ENCODE assay signal across 10 cellular contexts in the genomic region with DNA sequence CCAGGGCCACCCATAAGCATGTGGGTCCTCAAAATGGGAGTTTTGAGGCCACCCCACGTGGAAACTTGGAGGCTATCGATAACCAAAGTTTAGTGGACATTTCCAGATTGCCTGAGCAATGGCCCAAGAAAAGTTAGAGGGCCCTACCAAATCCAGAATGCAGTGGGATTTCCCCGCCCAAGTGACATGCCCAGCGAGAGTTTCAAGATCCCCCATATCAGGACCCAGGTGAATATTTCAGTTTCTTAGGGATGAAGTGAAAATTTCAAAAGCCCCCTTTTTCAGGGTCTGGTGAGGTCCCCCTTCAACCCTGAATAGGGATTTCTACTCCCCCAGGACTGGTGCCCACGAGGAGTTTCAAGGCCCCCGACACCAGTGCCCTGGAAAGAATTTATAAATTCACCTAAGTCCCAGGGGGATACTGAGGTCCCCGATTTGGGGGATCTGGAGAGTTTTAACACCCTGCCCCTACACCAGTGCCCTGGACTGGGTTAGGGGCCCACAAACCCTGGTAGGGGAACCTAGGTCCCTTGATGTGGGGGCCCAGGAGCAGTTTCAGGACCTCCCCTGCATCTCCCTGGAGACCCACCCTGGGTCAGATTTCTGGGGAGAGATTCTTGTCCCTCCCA. TPM values are rescaled to one million over a fixed set of nuclear protein-coding genes. Genes with fewer than 3 reads are reported as not detected.
DNase-seq lines count a peak whose midpoint lies in the region; ATAC-seq and TF ChIP-seq lines count a peak whose summit lies in the region.
"Had no signal": no experiment of that assay in that cellular context is flagged by ENCODE, and none has a peak within 500 bp of the region (broad histone marks: within the 10 kb centered on the region; RNA-seq: fewer than 3 reads in every experiment).

No MANE protein-coding gene starts in this region.

- H3K36me3 Mint-ChIP-seq in WTC11, result 0 out of 2 replicates have a peak, but pooled peaks cover 3% of the 10 kb centered on the region

- TF ChIP-seq CTCF in heart right ventricle (IDR thresholded peaks at IDR 0.05) (no peak), WTC11 (IDR thresholded peaks at IDR 0.05) (no peak), upper lobe of right lung (IDR thresholded peaks at IDR 0.05) (no peak)

- H3K4me1 Mint-ChIP-seq in WTC11, result peaks cover 32% of the 10 kb centered on the region

- ATAC-seq in heart right ventricle (no peak), left cardiac atrium (no peak), WTC11 (no peak), upper lobe of right lung (no peak)

- H3K4me1 ChIP-seq in heart right ventricle, result peaks cover 0 to 48% (median 28%) of the 10 kb centered on the region in 9 donors
- H3K4me1 ChIP-seq in upper lobe of right lung, result peaks cover 17% of the 10 kb centered on the region

- DNase-seq in heart right ventricle, result no peak
- no peak for DNase-seq in left cardiac atrium
- no peak for DNase-seq in WTC11 (ENCODE audit: low spot score)
- no peak for DNase-seq in upper lobe of right lung
- DNase-seq in hypothalamus (lab: John Stamatoyannopoulos, UW), result no peak
- no peak for DNase-seq in NCI-H2171 treated with DMSO at 0.1 percent for 48 hours (lab: John Stamatoyannopoulos, UW)
- no peak for DNase-seq in NCI-H2227 treated with DMSO at 0.1 percent for 48 hours (lab: John Stamatoyannopoulos, UW)
- DNase-seq: NCI-H187 treated with DMSO at 0.1 percent for 48 hours had no signal

- intact Hi-C loops in heart right ventricle (cut with DNase I) (no loop called here), left cardiac atrium (cut with DNase I) (no loop called here), upper lobe of right lung (cut with DNase I) (no loop called here)

- peaks cover 0 to 6% (median 0%) of the 10 kb centered on the region in 7 donors for H3K27me3 ChIP-seq in heart right ventricle
- no peaks in the 10 kb centered on the region for H3K27me3 ChIP-seq in layer of hippocampus (ENCODE audit: control insufficient read depth, insufficient read depth, low read length)
- H3K27me3 ChIP-seq in upper lobe of right lung, result no peaks in the 10 kb centered on the region

- H3K9me3 ChIP-seq in heart right ventricle (no peaks in the 10 kb centered on the region), upper lobe of right lung (no peaks in the 10 kb centered on the region)

- no peaks in the 10 kb centered on the region for H3K27me3 Mint-ChIP-seq in WTC11 (ENCODE audit: low read depth)

- H3K27ac Mint-ChIP-seq in WTC11, result peak overlapping the region; percentile 29; the same call in 1 of the 2 replicates

- POLR2A ChIA-PET in WTC11 (lab: Charles Lee), result interaction anchor here (0.5 to 2.2 kb wide), 8 partner anchors 9 to 99 kb away, joined by 3 to 27 read pairs (median 4); a partner anchor contains a TSS

- no peaks in the 10 kb centered on the region for H3K9me3 Mint-ChIP-seq in WTC11

- WGBS in heart right ventricle, 2 donors, result 63 to 71% methylated on average over 7 of the region's 7 CpGs

- H3K4me3 ChIP-seq in heart right ventricle, result peak overlapping the region; percentile 41 to 84 (median 64)
- H3K4me3 ChIP-seq in upper lobe of right lung, result peak overlapping the region; percentile 55

- CTCF ChIA-PET in WTC11 (lab: Charles Lee), result interaction anchor here (0.6 to 1.9 kb wide), 18 partner anchors 7 to 201 kb away, joined by 3 to 13 read pairs (median 6); a partner anchor contains a TSS

- H3K36me3 ChIP-seq in heart right ventricle, result peaks cover 0 to 32% (median 0%) of the 10 kb centered on the region in 9 donors
- H3K36me3 ChIP-seq in upper lobe of right lung, result no peaks in the 10 kb centered on the region

- H3K4me3 Mint-ChIP-seq in WTC11, result peak overlapping the region; percentile 74

- peak overlapping the region; percentile 29 to 95 (median 84) for H3K27ac ChIP-seq in heart right ventricle
- peak overlapping the region; percentile 73 for H3K27ac ChIP-seq in layer of hippocampus (ENCODE audit: low read depth, low read length)
- H3K27ac ChIP-seq in upper lobe of right lung, result peak overlapping the region; percentile 76

TF ChIP-seq in WTC11, 78 proteins besides CTCF, POLR2A, EP300 and RAD21:
- TF ChIP-seq FOXJ3 (CRISPR knock-in tag; IDR thresholded peaks at IDR 0.05; ENCODE audit: borderline replicate concordance), result no peak
- TF ChIP-seq RELA (CRISPR knock-in tag; IDR thresholded peaks at IDR 0.05; ENCODE audit: borderline replicate concordance), result no peak
- TF ChIP-seq ESRRA (CRISPR knock-in tag; IDR thresholded peaks at IDR 0.05; ENCODE audit: borderline replicate concordance), result no peak
- no peak for TF ChIP-seq ZNF232 (CRISPR knock-in tag; IDR thresholded peaks at IDR 0.05)
- TF ChIP-seq, protein P1, sequence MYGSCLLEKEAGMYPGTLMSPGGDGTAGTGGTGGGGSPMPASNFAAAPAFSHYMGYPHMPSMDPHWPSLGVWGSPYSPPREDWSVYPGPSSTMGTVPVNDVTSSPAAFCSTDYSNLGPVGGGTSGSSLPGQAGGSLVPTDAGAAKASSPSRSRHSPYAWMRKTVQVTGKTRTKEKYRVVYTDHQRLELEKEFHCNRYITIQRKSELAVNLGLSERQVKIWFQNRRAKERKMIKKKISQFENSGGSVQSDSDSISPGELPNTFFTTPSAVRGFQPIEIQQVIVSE (CRISPR knock-in tag; IDR thresholded peaks at IDR 0.05; ENCODE audit: borderline replicate concordance), result no peak
- no peak for TF ChIP-seq TCF7 (CRISPR knock-in tag; IDR thresholded peaks at IDR 0.05; ENCODE audit: low read depth)
- TF ChIP-seq, protein P2, sequence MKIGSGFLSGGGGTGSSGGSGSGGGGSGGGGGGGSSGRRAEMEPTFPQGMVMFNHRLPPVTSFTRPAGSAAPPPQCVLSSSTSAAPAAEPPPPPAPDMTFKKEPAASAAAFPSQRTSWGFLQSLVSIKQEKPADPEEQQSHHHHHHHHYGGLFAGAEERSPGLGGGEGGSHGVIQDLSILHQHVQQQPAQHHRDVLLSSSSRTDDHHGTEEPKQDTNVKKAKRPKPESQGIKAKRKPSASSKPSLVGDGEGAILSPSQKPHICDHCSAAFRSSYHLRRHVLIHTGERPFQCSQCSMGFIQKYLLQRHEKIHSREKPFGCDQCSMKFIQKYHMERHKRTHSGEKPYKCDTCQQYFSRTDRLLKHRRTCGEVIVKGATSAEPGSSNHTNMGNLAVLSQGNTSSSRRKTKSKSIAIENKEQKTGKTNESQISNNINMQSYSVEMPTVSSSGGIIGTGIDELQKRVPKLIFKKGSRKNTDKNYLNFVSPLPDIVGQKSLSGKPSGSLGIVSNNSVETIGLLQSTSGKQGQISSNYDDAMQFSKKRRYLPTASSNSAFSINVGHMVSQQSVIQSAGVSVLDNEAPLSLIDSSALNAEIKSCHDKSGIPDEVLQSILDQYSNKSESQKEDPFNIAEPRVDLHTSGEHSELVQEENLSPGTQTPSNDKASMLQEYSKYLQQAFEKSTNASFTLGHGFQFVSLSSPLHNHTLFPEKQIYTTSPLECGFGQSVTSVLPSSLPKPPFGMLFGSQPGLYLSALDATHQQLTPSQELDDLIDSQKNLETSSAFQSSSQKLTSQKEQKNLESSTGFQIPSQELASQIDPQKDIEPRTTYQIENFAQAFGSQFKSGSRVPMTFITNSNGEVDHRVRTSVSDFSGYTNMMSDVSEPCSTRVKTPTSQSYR (CRISPR knock-in tag; IDR thresholded peaks at IDR 0.05), result no peak
- TF ChIP-seq SMAD4 (CRISPR knock-in tag; IDR thresholded peaks at IDR 0.05), result no peak

RNA-seq across cellular contexts. Expression of a gene that starts 0.7 kb away (rescaled TPM):
- total RNA-seq in heart right ventricle (10 to 100 TPM; 22.7 to 73.5 (median 37.0) TPM), left cardiac atrium (10 to 100 TPM; 56.9 to 72.6 TPM), WTC11 (2021) (22.8 to 67.7 TPM (median 61.1 TPM) in 3 replicates), upper lobe of right lung (133 TPM)
- polyA plus RNA-seq in heart right ventricle, result 10 to 100 TPM; 32.0 to 75.4 TPM

RNA-seq across cellular contexts. Expression of a gene that starts 10.7 kb away (rescaled TPM):
- total RNA-seq in heart right ventricle (under 1 TPM in 3 of 10 donors, not detected in 7; 0.44 to 0.51 (median 0.50) TPM), left cardiac atrium (not detected), WTC11 (2021) (0.37 to 0.87 TPM (median 0.76 TPM) in 3 replicates), upper lobe of right lung (2.0 TPM)
- polyA plus RNA-seq in heart right ventricle, result 1 to 10 TPM in 1 of 2 donors, not detected in 1; 1.0 TPM

RNA-seq across cellular contexts. Expression of a gene that starts 15.1 kb away (rescaled TPM):
- total RNA-seq in heart right ventricle, result 10 to 100 TPM; 11.7 to 26.8 (median 13.4) TPM
- 10 to 100 TPM; 38.6 to 50.0 TPM for polyA plus RNA-seq in heart right ventricle
- total RNA-seq in left cardiac atrium, result 10 to 100 TPM; 22.6 to 24.8 TPM
- 58.7 to 78.6 TPM (median 70.8 TPM) in 3 replicates for total RNA-seq in WTC11 (2021)
- total RNA-seq in upper lobe of right lung, result 36.3 TPM

RNA-seq across cellular contexts. Expression of a gene that starts 27.6 kb away (rescaled TPM):
- total RNA-seq in heart right ventricle, result 10 to 100 TPM in 9 of 10 donors, 1 to 10 TPM in 1; 7.5 to 56.0 (median 22.1) TPM
- polyA plus RNA-seq in heart right ventricle, result 10 to 100 TPM; 69.1 to 74.9 TPM
- total RNA-seq in left cardiac atrium, result 100 to 1,000 TPM; 102 to 137 TPM
- 0.11 to 0.27 TPM in 2 of 3 replicates, not detected in the other for total RNA-seq in WTC11 (2021)
- total RNA-seq in upper lobe of right lung, result 174 TPM
- total RNA-seq: Daoy had no signal

RNA-seq across cellular contexts. Expression of a gene that starts 43.7 kb away (rescaled TPM):
- total RNA-seq in heart right ventricle (under 1 TPM in 2 of 10 donors, not detected in 8; 0.12 to 0.20 TPM), left cardiac atrium (under 1 TPM; 0.18 to 0.21 TPM), WTC11 (2021) (1.2 to 2.9 TPM (median 2.3 TPM) in 3 replicates), upper lobe of right lung (not detected)
- under 1 TPM in 1 of 2 donors, not detected in 1; 0.03 TPM for polyA plus RNA-seq in heart right ventricle
- total RNA-seq: Daoy had no signal
